19 cellular contexts compared by ENCODE assay signal in genomic region chr11:64784813-64785581, GRCh38. TPM values are rescaled to one million over a fixed set of nuclear protein-coding genes. Genes with fewer than 3 reads are reported as not detected.
DNase-seq lines count a peak whose midpoint lies in the region; ATAC-seq and TF ChIP-seq lines count a peak whose summit lies in the region.
"Had no signal": no experiment of that assay in that cellular context is flagged by ENCODE, and none has a peak within 500 bp of the region (broad histone marks: within the 10 kb centered on the region; RNA-seq: fewer than 3 reads in every experiment).

No MANE protein-coding gene starts in this region.

- H3K36me3 Mint-ChIP-seq in activated CD4-positive, alpha-beta T cell treated with anti-CD3 and anti-CD28 coated beads, Interleukin-2, amount 10 ng/mL, durations not matched to agents 7 days and 5 days (ENCODE audit: low read depth): peaks cover 13% of the 10 kb centered on the region
- H3K36me3 Mint-ChIP-seq in activated CD4-positive, alpha-beta T cell treated with anti-CD3 and anti-CD28 coated beads for 36 hours (ENCODE audit: low read depth): peaks cover 9% of the 10 kb centered on the region
- H3K36me3 Mint-ChIP-seq in CD4-positive, alpha-beta T cell (ENCODE audit: low read depth): peaks cover 23% of the 10 kb centered on the region

- no peak for DNase-seq in activated CD4-positive, alpha-beta T cell treated with anti-CD3 and anti-CD28 coated beads, Interleukin-2, amount 10 ng/mL, durations not matched to agents 7 days and 5 days
- DNase-seq in activated CD4-positive, alpha-beta T cell treated with anti-CD3 and anti-CD28 coated beads for 36 hours: no peak
- DNase-seq in CD4-positive, alpha-beta T cell: no peak
- DNase-seq in Panc1 (ENCODE audit: low read depth, low spot score) (no peak), caudate nucleus (lab: John Stamatoyannopoulos, UW) (no peak), GM23248 (no peak), retina (no peak)
- DNase-seq: C1 segment of cervical spinal cord, Karpas-422, NCI-H1417 treated with DMSO at 0.1 percent for 48 hours, NCI-H2029 treated with DMSO at 0.1 percent for 48 hours, NCI-H510A, NCI-H82 had no signal

- H3K9me2 ChIP-seq in GM23248 (ENCODE audit: insufficient read depth): no peaks in the 10 kb centered on the region

- TF ChIP-seq CTCF in CD4-positive, alpha-beta T cell (IDR thresholded peaks at IDR 0.05): no peak
- TF ChIP-seq CTCF in Panc1 (IDR thresholded peaks at IDR 0.05): no peak

- intact Hi-C loops in activated CD4-positive, alpha-beta T cell treated with anti-CD3 and anti-CD28 coated beads for 36 hours (cut with DNase I, micrococcal nuclease): no loop called here
- intact Hi-C loops in CD4-positive, alpha-beta T cell (cut with DNase I, micrococcal nuclease): loop anchor here (5.0 to 10.0 kb wide), 4 partner anchors 57 to 332 kb away; partner anchors contain the start of genes CDC42BPG (in 1 of the 2) and ZNHIT2 (in 1 of the 2)
- intact Hi-C loops in Panc1 (cut with micrococcal nuclease; ENCODE audit: unreplicated experiment): no loop called here

- 83 to 85% methylated on average over 12 of the region's 12 CpGs for WGBS in GM23248 (ENCODE audit: low coverage in 1 of 2, low lambda C conversion rate in 2 of 2, missing lambda C conversion rate in 2 of 2), 2 experiments

- no peaks in the 10 kb centered on the region for H3K9me3 ChIP-seq in CD4-positive, alpha-beta T cell (ENCODE audit: control insufficient read depth, low read length)
- H3K9me3 ChIP-seq in Panc1 (ENCODE audit: control insufficient read depth, insufficient read depth, low read depth, low read length) (no peaks in the 10 kb centered on the region), mucosa of rectum (ENCODE audit: control insufficient read depth in 2 of 2, low read length in 2 of 2) (no peaks in the 10 kb centered on the region), GM23248 (ENCODE audit: low read depth) (no peaks in the 10 kb centered on the region)
- H3K9me3 ChIP-seq: Caco-2, SJSA1 had no signal

- H2AFZ ChIP-seq in GM23248: no peak overlapping the region

- H3K27ac ChIP-seq in CD4-positive, alpha-beta T cell (ENCODE audit: low read depth, low read length): no peak overlapping the region
- H3K27ac ChIP-seq in Panc1 (ENCODE audit: low read length) (no peak overlapping the region), mucosa of rectum (ENCODE audit: low read depth in 2 of 2, low read length in 2 of 2) (peak overlapping the region; percentile 35 to 50), caudate nucleus (ENCODE audit: low read depth, low read length) (no peak overlapping the region), GM23248 (no peak overlapping the region)
- H3K27ac ChIP-seq: RWPE1, SJSA1 had no signal

- H3K4me3 Mint-ChIP-seq in activated CD4-positive, alpha-beta T cell treated with anti-CD3 and anti-CD28 coated beads, Interleukin-2, amount 10 ng/mL, durations not matched to agents 7 days and 5 days: no peak overlapping the region
- no peak overlapping the region for H3K4me3 Mint-ChIP-seq in activated CD4-positive, alpha-beta T cell treated with anti-CD3 and anti-CD28 coated beads for 36 hours
- H3K4me3 Mint-ChIP-seq in CD4-positive, alpha-beta T cell: no peak overlapping the region

- H3K27ac Mint-ChIP-seq in activated CD4-positive, alpha-beta T cell treated with anti-CD3 and anti-CD28 coated beads, Interleukin-2, amount 10 ng/mL, durations not matched to agents 7 days and 5 days: peak overlapping the region; percentile 19
- no peak overlapping the region for H3K27ac Mint-ChIP-seq in activated CD4-positive, alpha-beta T cell treated with anti-CD3 and anti-CD28 coated beads for 36 hours
- H3K27ac Mint-ChIP-seq in CD4-positive, alpha-beta T cell: peak overlapping the region; percentile 62

- no peaks in the 10 kb centered on the region for H3K27me3 Mint-ChIP-seq in activated CD4-positive, alpha-beta T cell treated with anti-CD3 and anti-CD28 coated beads, Interleukin-2, amount 10 ng/mL, durations not matched to agents 7 days and 5 days
- no peaks in the 10 kb centered on the region for H3K27me3 Mint-ChIP-seq in activated CD4-positive, alpha-beta T cell treated with anti-CD3 and anti-CD28 coated beads for 36 hours
- H3K27me3 Mint-ChIP-seq in CD4-positive, alpha-beta T cell: no peaks in the 10 kb centered on the region

- H4K20me1 ChIP-seq in GM23248 (ENCODE audit: insufficient read depth): no peaks in the 10 kb centered on the region

- no peaks in the 10 kb centered on the region for H3K79me2 ChIP-seq in GM23248 (ENCODE audit: insufficient read depth)

- in situ Hi-C loops in Panc1 (cut with HindIII; ENCODE audit: low pct_unique_long_range_greater_than_20kb, low sequenced_read_pairs): no loop called here
- in situ Hi-C loops in GM23248 (cut with MboI): no loop called here

- POLR2A ChIA-PET in activated CD4-positive, alpha-beta T cell treated with anti-CD3 and anti-CD28 coated beads, Interleukin-2, amount 10 ng/mL, durations not matched to agents 7 days and 5 days (lab: Charles Lee): no interaction called here
- POLR2A ChIA-PET in activated CD4-positive, alpha-beta T cell treated with anti-CD3 and anti-CD28 coated beads for 36 hours (lab: Charles Lee): no interaction called here
- POLR2A ChIA-PET in CD4-positive, alpha-beta T cell (lab: Charles Lee): interaction anchor here (1.2 to 3.5 kb wide), 4 partner anchors 10 to 40 kb away, joined by 3 to 13 read pairs (median 4); partner anchors contain the start of gene RASGRP2
- POLR2A ChIA-PET in Panc1 (lab: Charles Lee): no interaction called here

- ATAC-seq in activated CD4-positive, alpha-beta T cell treated with anti-CD3 and anti-CD28 coated beads for 36 hours: no peak
- ATAC-seq in CD4-positive, alpha-beta T cell (ENCODE audit: poor library complexity): no peak
- ATAC-seq in Panc1: no peak
- ATAC-seq: GM12878, HCT116 had no signal

- BruUV-seq in Panc1 (replicated peaks; lab: Mats Ljungman, UMichigan): TSS peak; percentile 74

- H3K4me1 ChIP-seq in Panc1 (ENCODE audit: control insufficient read depth, insufficient read depth, low read length) (no peaks in the 10 kb centered on the region), mucosa of rectum (ENCODE audit: control insufficient read depth in 2 of 2, insufficient read depth in 2 of 2, low read length in 2 of 2) (peaks cover 11 to 17% of the 10 kb centered on the region in 2 donors), GM23248 (ENCODE audit: insufficient read depth) (no peaks in the 10 kb centered on the region)
- H3K4me1 ChIP-seq: SJSA1 had no signal

- H3K9me3 Mint-ChIP-seq in activated CD4-positive, alpha-beta T cell treated with anti-CD3 and anti-CD28 coated beads, Interleukin-2, amount 10 ng/mL, durations not matched to agents 7 days and 5 days: no peaks in the 10 kb centered on the region
- H3K9me3 Mint-ChIP-seq in activated CD4-positive, alpha-beta T cell treated with anti-CD3 and anti-CD28 coated beads for 36 hours (ENCODE audit: low read depth): no peaks in the 10 kb centered on the region
- no peaks in the 10 kb centered on the region for H3K9me3 Mint-ChIP-seq in CD4-positive, alpha-beta T cell

- peaks cover 18% of the 10 kb centered on the region for H3K4me1 Mint-ChIP-seq in activated CD4-positive, alpha-beta T cell treated with anti-CD3 and anti-CD28 coated beads, Interleukin-2, amount 10 ng/mL, durations not matched to agents 7 days and 5 days
- H3K4me1 Mint-ChIP-seq in activated CD4-positive, alpha-beta T cell treated with anti-CD3 and anti-CD28 coated beads for 36 hours: peaks cover 22% of the 10 kb centered on the region
- H3K4me1 Mint-ChIP-seq in CD4-positive, alpha-beta T cell (ENCODE audit: low read depth): peaks cover 29% of the 10 kb centered on the region

- H3K9ac ChIP-seq in mucosa of rectum (ENCODE audit: low read depth in 1 of 2, low read length in 2 of 2) (no peak overlapping the region), GM23248 (no peak overlapping the region)

- CTCF ChIA-PET in activated CD4-positive, alpha-beta T cell treated with anti-CD3 and anti-CD28 coated beads, Interleukin-2, amount 10 ng/mL, durations not matched to agents 7 days and 5 days (lab: Charles Lee): interaction anchor here (0.6 to 1.8 kb wide), 6 partner anchors 12 to 400 kb away, joined by 3 to 5 read pairs (median 4); partner anchors contain the start of gene ZNHIT2
- CTCF ChIA-PET in activated CD4-positive, alpha-beta T cell treated with anti-CD3 and anti-CD28 coated beads for 36 hours (lab: Charles Lee): interaction anchor here (0.9 to 1.9 kb wide), 4 partner anchors 11 to 63 kb away, joined by 4 to 6 read pairs (median 4); no protein-coding TSS in a partner anchor
- CTCF ChIA-PET in CD4-positive, alpha-beta T cell (lab: Charles Lee): interaction anchor here (0.7 to 1.1 kb wide), 2 partner anchors 59 to 93 kb away, joined by 3 read pairs; partner anchors contain the start of gene CDC42BPG
- CTCF ChIA-PET in Panc1 (lab: Charles Lee): interaction anchor here (0.7 kb wide), 1 partner anchor 139 kb away, joined by 3 read pairs; no protein-coding TSS in a partner anchor

- H3K36me3 ChIP-seq in Panc1 (ENCODE audit: control insufficient read depth, insufficient read depth, low read length) (no peaks in the 10 kb centered on the region), mucosa of rectum (ENCODE audit: control insufficient read depth in 2 of 2, insufficient read depth in 2 of 2, low read length in 2 of 2) (peaks cover 0 to 7% of the 10 kb centered on the region in 2 donors), GM23248 (ENCODE audit: low read depth) (no peaks in the 10 kb centered on the region)

- H3K4me2 ChIP-seq in GM23248 (ENCODE audit: unreplicated experiment): no peak overlapping the region

- no peaks in the 10 kb centered on the region for H3K27me3 ChIP-seq in CD4-positive, alpha-beta T cell (ENCODE audit: control insufficient read depth, insufficient read depth, low read length)
- H3K27me3 ChIP-seq in Panc1 (ENCODE audit: control insufficient read depth, insufficient read depth, low read length) (no peaks in the 10 kb centered on the region), mucosa of rectum (ENCODE audit: control insufficient read depth in 2 of 2, insufficient read depth in 2 of 2, low read length in 2 of 2) (no peaks in the 10 kb centered on the region), GM23248 (replicated peaks; ENCODE audit: insufficient read depth) (no peaks in the 10 kb centered on the region)
- H3K27me3 ChIP-seq: SJSA1 had no signal

- H3K4me3 ChIP-seq in Panc1 (ENCODE audit: low read depth in 2 of 2, low read length in 2 of 2) (no peak overlapping the region), mucosa of rectum (ENCODE audit: low read length in 2 of 2) (peak overlapping the region in 1 of 2 donors; percentile 16), GM23248 (no peak overlapping the region)
- H3K4me3 ChIP-seq: GM12878, SJSA1 had no signal

- peaks cover 4% of the 10 kb centered on the region; the same call in 1 of the 2 replicates for H3F3A ChIP-seq in GM23248 (ENCODE audit: insufficient read depth)

RNA-seq across cellular contexts. Expression of gene SF1, which starts 6.7 kb away (rescaled TPM):
- total RNA-seq in activated CD4-positive, alpha-beta T cell treated with anti-CD3 and anti-CD28 coated beads, Interleukin-2, amount 10 ng/mL, durations not matched to agents 7 days and 5 days: 100 to 1,000 TPM; 435 to 456 TPM
- 100 to 1,000 TPM; 318 to 362 TPM for total RNA-seq in activated CD4-positive, alpha-beta T cell treated with anti-CD3 and anti-CD28 coated beads for 36 hours
- 1,000 to 10,000 TPM; 1,632 to 1,657 TPM for total RNA-seq in CD4-positive, alpha-beta T cell
- total RNA-seq in Panc1 (2021; ENCODE audit: unreplicated experiment): 360 TPM
- polyA plus RNA-seq in Panc1 (2012; ENCODE audit: insufficient read length): 296 TPM
- 81.6 and 106 TPM in 2 replicates for total RNA-seq in GM23248 (2014; rRNA removed; shearing (Covaris generic))
- 59.7 and 62.2 TPM in 2 replicates for polyA plus RNA-seq in GM23248 (2016; fragmentation: Nextera tagmentation; extraction: Ambion mirVana)

RNA-seq across cellular contexts. Expression of gene MAP4K2, which starts 18.0 kb away (rescaled TPM):
- 10 to 100 TPM; 86.6 to 91.2 TPM for total RNA-seq in activated CD4-positive, alpha-beta T cell treated with anti-CD3 and anti-CD28 coated beads, Interleukin-2, amount 10 ng/mL, durations not matched to agents 7 days and 5 days
- 10 to 100 TPM; 54.0 to 57.3 TPM for total RNA-seq in activated CD4-positive, alpha-beta T cell treated with anti-CD3 and anti-CD28 coated beads for 36 hours
- total RNA-seq in CD4-positive, alpha-beta T cell: 10 to 100 TPM; 71.9 to 74.1 TPM
- 46.4 TPM for total RNA-seq in Panc1 (2021; ENCODE audit: unreplicated experiment)
- 57.8 TPM for polyA plus RNA-seq in Panc1 (2012; ENCODE audit: insufficient read length)
- 18.2 and 19.7 TPM in 2 replicates for total RNA-seq in GM23248 (2014; rRNA removed; shearing (Covaris generic))
- 4.2 and 6.2 TPM in 2 replicates for polyA plus RNA-seq in GM23248 (2016; fragmentation: Nextera tagmentation; extraction: Ambion mirVana)

RNA-seq across cellular contexts. Expression of gene PYGM, which starts 25.2 kb away (rescaled TPM):
- total RNA-seq in activated CD4-positive, alpha-beta T cell treated with anti-CD3 and anti-CD28 coated beads, Interleukin-2, amount 10 ng/mL, durations not matched to agents 7 days and 5 days: 1 to 10 TPM; 3.9 to 4.3 TPM
- 1 to 10 TPM in 1 of 2 experiments, under 1 TPM in 1; 0.87 to 1.5 TPM for total RNA-seq in activated CD4-positive, alpha-beta T cell treated with anti-CD3 and anti-CD28 coated beads for 36 hours
- 1 to 10 TPM; 5.0 to 6.0 TPM for total RNA-seq in CD4-positive, alpha-beta T cell
- total RNA-seq in Panc1 (2021; ENCODE audit: unreplicated experiment): 0.39 TPM
- polyA plus RNA-seq in Panc1 (2012; ENCODE audit: insufficient read length): 0.34 TPM
- total RNA-seq in GM23248 (2014; rRNA removed; shearing (Covaris generic)): not detected in 2 replicates
- not detected in 2 replicates for polyA plus RNA-seq in GM23248 (2016; fragmentation: Nextera tagmentation; extraction: Ambion mirVana)

RNA-seq across cellular contexts. Expression of gene MEN1, which starts 25.4 kb away (rescaled TPM):
- total RNA-seq in activated CD4-positive, alpha-beta T cell treated with anti-CD3 and anti-CD28 coated beads, Interleukin-2, amount 10 ng/mL, durations not matched to agents 7 days and 5 days: 10 to 100 TPM; 35.1 to 38.7 TPM
- 10 to 100 TPM; 34.8 to 38.5 TPM for total RNA-seq in activated CD4-positive, alpha-beta T cell treated with anti-CD3 and anti-CD28 coated beads for 36 hours
- total RNA-seq in CD4-positive, alpha-beta T cell: 10 to 100 TPM; 16.4 to 17.7 TPM
- 54.5 TPM for total RNA-seq in Panc1 (2021; ENCODE audit: unreplicated experiment)
- 84.8 TPM for polyA plus RNA-seq in Panc1 (2012; ENCODE audit: insufficient read length)
- total RNA-seq in GM23248 (2014; rRNA removed; shearing (Covaris generic)): 13.2 and 15.8 TPM in 2 replicates
- 24.6 and 26.1 TPM in 2 replicates for polyA plus RNA-seq in GM23248 (2016; fragmentation: Nextera tagmentation; extraction: Ambion mirVana)

RNA-seq across cellular contexts. Expression of gene RASGRP2, which starts 41.1 kb away (rescaled TPM):
- total RNA-seq in activated CD4-positive, alpha-beta T cell treated with anti-CD3 and anti-CD28 coated beads, Interleukin-2, amount 10 ng/mL, durations not matched to agents 7 days and 5 days: 100 to 1,000 TPM; 293 to 300 TPM
- 1 to 10 TPM; 5.6 to 5.9 TPM for total RNA-seq in activated CD4-positive, alpha-beta T cell treated with anti-CD3 and anti-CD28 coated beads for 36 hours
- 100 to 1,000 TPM; 668 to 672 TPM for total RNA-seq in CD4-positive, alpha-beta T cell
- total RNA-seq in Panc1 (2021; ENCODE audit: unreplicated experiment): 3.7 TPM
- 8.0 TPM for polyA plus RNA-seq in Panc1 (2012; ENCODE audit: insufficient read length)
- not detected in 2 replicates for total RNA-seq in GM23248 (2014; rRNA removed; shearing (Covaris generic))
- polyA plus RNA-seq in GM23248 (2016; fragmentation: Nextera tagmentation; extraction: Ambion mirVana): 0.61 and 0.68 TPM in 2 replicates

Comparison
In these comparisons a context has a peak if more than half of its experiments do, and no peak if none do; other contexts are left out.
1. H3K27ac ChIP-seq: peak in mucosa of rectum (2 of 2); none in CD4-positive, alpha-beta T cell (single experiment), Panc1 (single experiment), caudate nucleus (single experiment) and GM23248 (single experiment).
2. intact Hi-C loops: an anchor here in CD4-positive, alpha-beta T cell (5.0 to 10.0 kb wide); none called in activated CD4-positive, alpha-beta T cell treated with anti-CD3 and anti-CD28 coated beads for 36 hours and Panc1.